In genomic region chr5:142896325-142897007, GRCh38 we compare ENCODE assay signal across 1 cellular context.
TF ChIP-seq lines count a peak whose summit lies in the region.

No MANE protein-coding gene starts in this region.

TF ChIP-seq in GM23338, 12 proteins besides CTCF, POLR2A, EP300 and RAD21 (continued from another document):
- TF ChIP-seq ZNF462 (CRISPR knock-in tag; IDR thresholded peaks at IDR 0.05) (peak; percentile 93), REST (IDR thresholded peaks at IDR 0.05; ENCODE audit: unreplicated experiment) (no peak), NANOG (IDR thresholded peaks at IDR 0.05; ENCODE audit: borderline replicate concordance) (no peak), JUNB (IDR thresholded peaks at IDR 0.05; ENCODE audit: unreplicated experiment) (no peak), STAT1 (IDR thresholded peaks at IDR 0.05; ENCODE audit: unreplicated experiment) (no peak), ZNF331 (CRISPR knock-in tag; IDR thresholded peaks at IDR 0.05; ENCODE audit: low read depth) (no peak), ETS1 (IDR thresholded peaks at IDR 0.05) (no peak)
